ENCODE assay signal across 2 cellular contexts in genomic region chr7:116575853-116576252, GRCh38.
TF ChIP-seq lines count a peak whose summit lies in the region.

No MANE protein-coding gene starts in this region.

TF ChIP-seq in A549, 52 proteins besides CTCF, POLR2A, EP300 and RAD21:
- TF ChIP-seq ZFP36 (IDR thresholded peaks at IDR 0.05; ENCODE audit: borderline replicate concordance, partially characterized antibody): no peak
- TF ChIP-seq PHF8 (IDR thresholded peaks at IDR 0.05; ENCODE audit: borderline replicate concordance, low read depth): no peak
- no peak for TF ChIP-seq RFX5 (IDR thresholded peaks at IDR 0.05)
- no peak for TF ChIP-seq SREBF2 (IDR thresholded peaks at IDR 0.05)
- TF ChIP-seq POLR2AphosphoS2 (conservative IDR thresholded peaks at IDR 0.05; ENCODE audit: low read length): no peak
- no peak for TF ChIP-seq KDM1A (IDR thresholded peaks at IDR 0.05; ENCODE audit: low read depth)
- TF ChIP-seq ZC3H11A (IDR thresholded peaks at IDR 0.05): no peak
- TF ChIP-seq HOXA7 (CRISPR knock-in tag; IDR thresholded peaks at IDR 0.05): no peak
- TF ChIP-seq JUNB (IDR thresholded peaks at IDR 0.05): no peak
- TF ChIP-seq NPAS2 (CRISPR knock-in tag; IDR thresholded peaks at IDR 0.05; ENCODE audit: borderline replicate concordance): no peak
- TF ChIP-seq USF2 (IDR thresholded peaks at IDR 0.05): no peak
- no peak for TF ChIP-seq FOSL2 (IDR thresholded peaks at IDR 0.05)
- no peak for TF ChIP-seq FOSL2 (CRISPR knock-in tag; IDR thresholded peaks at IDR 0.05)
- TF ChIP-seq HEYL (CRISPR knock-in tag; IDR thresholded peaks at IDR 0.05): no peak
- no peak for TF ChIP-seq CBX2 (IDR thresholded peaks at IDR 0.05; ENCODE audit: borderline replicate concordance, low read depth)
- no peak for TF ChIP-seq RARB (CRISPR knock-in tag; IDR thresholded peaks at IDR 0.05)
- no peak for TF ChIP-seq HES2 (IDR thresholded peaks at IDR 0.05)
- no peak for TF ChIP-seq RNF2 (IDR thresholded peaks at IDR 0.05; ENCODE audit: borderline replicate concordance, low read depth)

TF ChIP-seq in IMR-90, 13 proteins besides CTCF, POLR2A, EP300 and RAD21:
- no peak for TF ChIP-seq RCOR1 (IDR thresholded peaks at IDR 0.05; ENCODE audit: insufficient replicate concordance, low read length)
- TF ChIP-seq MXI1 (IDR thresholded peaks at IDR 0.05; ENCODE audit: borderline replicate concordance, low read depth, low read length): no peak
- no peak for TF ChIP-seq BHLHE40 (IDR thresholded peaks at IDR 0.05; ENCODE audit: low read depth, low read length)
- no peak for TF ChIP-seq NFE2L2 (IDR thresholded peaks at IDR 0.05; ENCODE audit: low read depth, low read length)
- no peak for TF ChIP-seq SMC3 (IDR thresholded peaks at IDR 0.05; ENCODE audit: low read depth, low read length)
- TF ChIP-seq CHD1 (IDR thresholded peaks at IDR 0.05; ENCODE audit: low read depth, low read length): no peak
